ENCODE assay signal across 14 cellular contexts in the genomic region with DNA sequence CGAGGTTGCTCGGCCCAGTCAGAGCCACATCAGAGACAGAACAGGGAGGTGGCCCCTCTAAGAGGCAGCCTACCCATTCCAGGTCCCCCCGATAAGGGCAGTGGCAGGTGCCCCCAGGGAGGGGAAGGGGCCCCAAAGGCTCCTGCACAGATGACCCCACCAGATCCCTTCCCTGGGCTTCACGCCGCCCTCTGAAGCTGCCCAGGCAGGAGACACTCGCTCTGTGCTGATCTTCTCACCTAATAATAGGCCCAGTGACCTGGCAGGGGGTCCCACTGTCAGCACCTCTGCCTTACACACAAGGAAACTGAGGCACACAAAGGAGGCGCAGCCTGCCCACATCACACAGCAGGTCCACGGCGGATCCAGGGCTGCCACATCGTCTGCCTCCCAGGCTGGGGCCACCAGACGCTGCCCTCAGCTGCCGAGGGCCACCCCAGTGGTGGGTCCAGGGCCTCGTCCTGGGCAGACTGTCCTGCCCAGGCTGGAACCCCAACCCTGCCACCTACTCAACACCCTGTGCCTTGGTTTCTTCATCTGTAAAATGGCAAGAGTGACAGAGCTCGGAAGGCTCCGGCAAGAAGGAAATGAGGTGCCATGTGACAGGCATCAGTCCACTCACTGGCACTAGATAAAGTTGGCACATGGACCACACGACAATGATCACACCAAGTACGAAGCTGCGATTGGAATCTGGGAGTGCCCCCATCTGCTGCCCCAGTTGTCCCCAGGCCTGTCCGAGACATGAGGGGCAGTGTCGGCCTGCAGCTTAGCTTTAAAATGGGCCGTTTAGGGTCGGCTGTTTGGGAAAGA. TPM values are rescaled to one million over a fixed set of nuclear protein-coding genes. Genes with fewer than 3 reads are reported as not detected.
DNase-seq lines count a peak whose midpoint lies in the region; ATAC-seq and TF ChIP-seq lines count a peak whose summit lies in the region.
"Had no signal": no experiment of that assay in that cellular context is flagged by ENCODE, and none has a peak within 500 bp of the region (broad histone marks: within the 10 kb centered on the region; RNA-seq: fewer than 3 reads in every experiment).

No MANE protein-coding gene starts in this region.

- TF ChIP-seq CTCF in left ventricle myocardium inferior (IDR thresholded peaks at IDR 0.05; ENCODE audit: borderline replicate concordance), result no peak

- no peak overlapping the region for H3K9ac ChIP-seq in rectal smooth muscle tissue (ENCODE audit: low read length)
- H3K9ac ChIP-seq: KMS-11 had no signal

- H3K27ac ChIP-seq in left ventricle myocardium inferior (replicated peaks), result peak overlapping the region; percentile 91
- peak overlapping the region; percentile 87 for H3K27ac ChIP-seq in rectal smooth muscle tissue (ENCODE audit: low read depth, low read length)
- H3K27ac ChIP-seq: KMS-11 had no signal

- H3K4me1 ChIP-seq in left ventricle myocardium inferior (peaks cover 62% of the 10 kb centered on the region), rectal smooth muscle tissue (ENCODE audit: control insufficient read depth, insufficient read depth, low read length) (peaks cover 21% of the 10 kb centered on the region)
- H3K4me1 ChIP-seq: BE2C, pancreas had no signal

- ATAC-seq in Right ventricle myocardium superior (ENCODE audit: poor library complexity) (no peak), GM21447 (IDR thresholded peaks at IDR 0.05; ENCODE audit: unreplicated experiment) (no peak)

- H3K9me3 ChIP-seq in left ventricle myocardium inferior (replicated peaks), result no peaks in the 10 kb centered on the region
- H3K9me3 ChIP-seq: pancreas had no signal

- H3K27me3 ChIP-seq in left ventricle myocardium inferior (ENCODE audit: low read depth), result no peaks in the 10 kb centered on the region
- H3K27me3 ChIP-seq in rectal smooth muscle tissue (ENCODE audit: control insufficient read depth, insufficient read depth, low read length), result no peaks in the 10 kb centered on the region
- H3K27me3 ChIP-seq: BE2C, pancreas had no signal

- DNase-seq in Right ventricle myocardium superior, result peak; percentile 39
- no peak for DNase-seq in cardiac septum (ENCODE audit: low spot score)
- DNase-seq in left ventricle myocardium inferior, result peak; percentile 13
- no peak for DNase-seq in SIG-M5 treated with dmso at 0.1 percent for 504 hours (lab: John Stamatoyannopoulos, UW; ENCODE audit: unreplicated experiment)
- no peak for DNase-seq in stimulated activated CD4-positive, alpha-beta T cell treated with anti-CD3 and anti-CD28 coated beads, Interleukin-2, amount 100 ng/mL, for 24 hours
- no peak for DNase-seq in Ammon's horn (ENCODE audit: low spot score)
- DNase-seq: activated CD4-positive, alpha-beta T cell treated with anti-CD3 and anti-CD28 coated beads, Interleukin-2, amount 10 ng/mL, durations not matched to agents 24 days and 14 days; activated gamma-delta T cell treated with Interleukin-2 at 50 U/mL for 16 hours; BE2C; NCI-H187 had no signal

- H3K4me3 ChIP-seq in left ventricle myocardium inferior (peak overlapping the region; percentile 26), rectal smooth muscle tissue (ENCODE audit: low read length) (no peak overlapping the region)
- H3K4me3 ChIP-seq: pancreas had no signal

- H3K36me3 ChIP-seq in left ventricle myocardium inferior (peaks cover 49% of the 10 kb centered on the region), rectal smooth muscle tissue (ENCODE audit: control insufficient read depth, insufficient read depth, low read length) (peaks cover 14% of the 10 kb centered on the region)

- intact Hi-C loops in Right ventricle myocardium superior (cut with DNase I), result loop anchor here (5.0 kb wide), 1 partner anchor 49 kb away; no protein-coding TSS in a partner anchor
- intact Hi-C loops in cardiac septum (cut with DNase I), result loop anchor here (5.0 kb wide), 1 partner anchor 184 kb away; a partner anchor contains a TSS
- intact Hi-C loops in left ventricle myocardium inferior (cut with micrococcal nuclease), result no loop called here

RNA-seq across cellular contexts. Expression of a gene that starts 56.5 kb away (rescaled TPM):
- 67.6 TPM for total RNA-seq in Right ventricle myocardium superior
- 44.6 TPM for total RNA-seq in cardiac septum
- total RNA-seq in left ventricle myocardium inferior, result 65.2 TPM

Comparison
In these comparisons a context has a peak if more than half of its experiments do, and no peak if none do; other contexts are left out.
1. DNase-seq: peak in Right ventricle myocardium superior (single experiment) and left ventricle myocardium inferior (single experiment); none in cardiac septum (single experiment), SIG-M5 treated with dmso at 0.1 percent for 504 hours (single experiment), stimulated activated CD4-positive, alpha-beta T cell treated with anti-CD3 and anti-CD28 coated beads, Interleukin-2, amount 100 ng/mL, for 24 hours (0 of 2) and Ammon's horn (single experiment).